21 cellular contexts compared by ENCODE assay signal in the genomic region with DNA sequence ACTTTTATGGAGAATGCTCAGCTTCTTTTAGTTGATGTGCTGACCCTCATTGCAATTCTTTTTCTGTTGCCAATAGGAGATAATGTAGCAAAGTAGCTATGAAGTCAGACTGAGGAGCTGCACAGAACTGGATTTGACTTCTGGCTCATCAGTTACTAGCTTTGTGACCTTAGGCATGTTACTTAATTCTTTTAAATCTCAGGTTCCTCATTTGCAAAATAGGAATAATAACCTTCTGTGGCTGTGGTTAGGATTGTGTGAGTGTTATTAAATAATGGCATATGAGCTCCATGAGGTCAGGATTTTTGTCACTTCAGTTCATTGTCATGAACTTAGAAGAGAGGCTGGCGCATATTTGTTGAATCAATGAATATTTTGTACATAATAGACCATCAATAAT.
DNase-seq lines count a peak whose midpoint lies in the region; ATAC-seq and TF ChIP-seq lines count a peak whose summit lies in the region.
"Had no signal": no experiment of that assay in that cellular context is flagged by ENCODE, and none has a peak within 500 bp of the region (broad histone marks: within the 10 kb centered on the region; RNA-seq: fewer than 3 reads in every experiment).

No MANE protein-coding gene starts in this region.

- POLR2A ChIA-PET in PC-3 (lab: Charles Lee; ENCODE audit: unreplicated experiment) = no interaction called here

- DNase-seq in Calu3 = no peak
- peak; percentile 10 for DNase-seq in NB4 (ENCODE audit: low read depth)
- DNase-seq in PC-3 = no peak
- no peak for DNase-seq in substantia nigra (lab: John Stamatoyannopoulos, UW)
- no peak for DNase-seq in stimulated activated CD4-positive, alpha-beta T cell treated with anti-CD3 and anti-CD28 coated beads, Interleukin-4, amount 100 ng/mL, for 24 hours
- DNase-seq: ACHN; CD8-positive, alpha-beta T cell; GDM1; Karpas-422; NCI-H1092 treated with DMSO at 0.1 percent for 48 hours; NCI-H1436 treated with DMSO at 0.1 percent for 48 hours; NCI-H2029; NCI-H226; NCI-H510A treated with DMSO at 0.1 percent for 48 hours; NCI-H748 treated with DMSO at 0.1 percent for 48 hours; SIG-M5; SK-N-SH; T-helper 1 cell had no signal

- ATAC-seq in PC-3 = no peak
- ATAC-seq in SK-N-SH treated with all-trans-retinoic acid at 6 μM for 48 hours = no peak
- ATAC-seq in HG03095 (IDR thresholded peaks at IDR 0.05; ENCODE audit: unreplicated experiment) = no peak
- ATAC-seq: CD8-positive, alpha-beta T cell had no signal

- no peak overlapping the region for H2AFZ ChIP-seq in PC-3 (ENCODE audit: low read length)

- no peaks in the 10 kb centered on the region for H3K9me3 Mint-ChIP-seq in Calu3 (ENCODE audit: low read depth, unreplicated experiment)
- H3K9me3 Mint-ChIP-seq: CD8-positive, alpha-beta T cell had no signal

- no peak overlapping the region for H3K4me2 ChIP-seq in PC-3 (ENCODE audit: low read length)
- H3K4me2 ChIP-seq: SK-N-SH had no signal

- H3K4me3 ChIP-seq in NB4 (ENCODE audit: low read depth, low read length) (no peak overlapping the region), PC-3 (ENCODE audit: low read length) (no peak overlapping the region)
- H3K4me3 ChIP-seq: BLaER1 treated with 17β-estradiol and CSF1 and Interleukin-3, amounts not matched to agents 10 nM and 100 nM had no signal

- peaks cover 4% of the 10 kb centered on the region for H3F3A ChIP-seq in PC-3 (ENCODE audit: low read length, unreplicated experiment)

- H3K9ac ChIP-seq in PC-3 (ENCODE audit: low read length) = no peak overlapping the region
- H3K9ac ChIP-seq: BLaER1 treated with 17β-estradiol and CSF1 and Interleukin-3, amounts not matched to agents 10 nM and 100 nM; SK-N-SH had no signal

- H4K20me1 ChIP-seq in PC-3 (ENCODE audit: low read length) = no peaks in the 10 kb centered on the region
- H4K20me1 ChIP-seq: BLaER1 treated with 17β-estradiol and CSF1 and Interleukin-3, amounts not matched to agents 10 nM and 100 nM had no signal

- TF ChIP-seq CTCF in Calu3 (IDR thresholded peaks at IDR 0.05; ENCODE audit: unreplicated experiment) = no peak
- no peak for TF ChIP-seq CTCF in NB4 (IDR thresholded peaks at IDR 0.05; ENCODE audit: low read depth, low read length)
- TF ChIP-seq CTCF in PC-3 (conservative IDR thresholded peaks at IDR 0.05; ENCODE audit: low read depth, low read length) = no peak

- no peaks in the 10 kb centered on the region for H3K9me2 ChIP-seq in PC-3 (replicated peaks; ENCODE audit: low read length)
- H3K9me2 ChIP-seq: SK-N-SH had no signal

- H3K27me3 ChIP-seq in PC-3 (ENCODE audit: low read length) = no peaks in the 10 kb centered on the region
- H3K27me3 ChIP-seq: BLaER1 treated with 17β-estradiol and CSF1 and Interleukin-3, amounts not matched to agents 10 nM and 100 nM had no signal

- H3K4me1 Mint-ChIP-seq in Calu3 (ENCODE audit: low read depth, unreplicated experiment) = peaks cover 47% of the 10 kb centered on the region

- no peaks in the 10 kb centered on the region for H3K79me2 ChIP-seq in PC-3 (ENCODE audit: low read length)

- H3K27me3 Mint-ChIP-seq in Calu3 (ENCODE audit: unreplicated experiment) = no peaks in the 10 kb centered on the region

- no peaks in the 10 kb centered on the region for H3K36me3 ChIP-seq in PC-3 (ENCODE audit: low read depth, low read length)
- H3K36me3 ChIP-seq: BLaER1 treated with 17β-estradiol and CSF1 and Interleukin-3, amounts not matched to agents 10 nM and 100 nM had no signal

- peak overlapping the region; percentile 95; the same call in 1 of the 2 replicates for H3K27ac ChIP-seq in PC-3 (ENCODE audit: low read length)
- H3K27ac ChIP-seq in substantia nigra (ENCODE audit: low read depth, low read length, poor library complexity, severe bottlenecking) = peak overlapping the region; percentile 5
- H3K27ac ChIP-seq: BLaER1 treated with 17β-estradiol and CSF1 and Interleukin-3, amounts not matched to agents 10 nM and 100 nM had no signal

- BruUV-seq in Calu3 (replicated peaks; lab: Mats Ljungman, UMichigan) (no TSS peak), PC-3 (replicated peaks; lab: Mats Ljungman, UMichigan) (no TSS peak)

- CTCF ChIA-PET in Calu3 (lab: Charles Lee) (interaction anchor here (0.7 kb wide), 1 partner anchor 140 kb away, joined by 3 read pairs; no protein-coding TSS in a partner anchor), PC-3 (lab: Charles Lee) (no interaction called here)

- intact Hi-C loops in Calu3 (cut with micrococcal nuclease; ENCODE audit: unreplicated experiment) (no loop called here), PC-3 (cut with micrococcal nuclease) (no loop called here)

- peaks cover 49% of the 10 kb centered on the region for H3K4me1 ChIP-seq in PC-3 (ENCODE audit: insufficient read depth, low read length)

- H3K4me3 Mint-ChIP-seq in Calu3 (ENCODE audit: low read depth, unreplicated experiment) = no peak overlapping the region
- H3K4me3 Mint-ChIP-seq: CD8-positive, alpha-beta T cell had no signal

- H3K36me3 Mint-ChIP-seq in Calu3 (ENCODE audit: insufficient read depth, unreplicated experiment) = peaks cover 4% of the 10 kb centered on the region
- H3K36me3 Mint-ChIP-seq: CD8-positive, alpha-beta T cell had no signal

- peak overlapping the region; percentile 97 for H3K27ac Mint-ChIP-seq in Calu3 (ENCODE audit: unreplicated experiment)
- H3K27ac Mint-ChIP-seq: CD8-positive, alpha-beta T cell had no signal

- no peaks in the 10 kb centered on the region for H3K9me3 ChIP-seq in PC-3 (ENCODE audit: low read length)
- H3K9me3 ChIP-seq: BLaER1 treated with 17β-estradiol and CSF1 and Interleukin-3, amounts not matched to agents 10 nM and 100 nM; SK-N-SH had no signal

- TF ChIP-seq POLR2A in NB4 (IDR thresholded peaks at IDR 0.05; ENCODE audit: extremely low read depth, insufficient read length) = no peak

TF ChIP-seq in SK-N-SH treated with all-trans-retinoic acid at 6 μM for 48 hours, 23 proteins besides CTCF, POLR2A, EP300 and RAD21 (continues in another document):
- TF ChIP-seq BACH2 (CRISPR knock-in tag; IDR thresholded peaks at IDR 0.05; ENCODE audit: borderline replicate concordance) (no peak), GLIS3 (CRISPR knock-in tag; IDR thresholded peaks at IDR 0.05) (no peak), ZC3H10 (CRISPR knock-in tag; IDR thresholded peaks at IDR 0.05) (no peak), ZNF8 (CRISPR knock-in tag; IDR thresholded peaks at IDR 0.05) (no peak)
- TF ChIP-seq, protein P1, sequence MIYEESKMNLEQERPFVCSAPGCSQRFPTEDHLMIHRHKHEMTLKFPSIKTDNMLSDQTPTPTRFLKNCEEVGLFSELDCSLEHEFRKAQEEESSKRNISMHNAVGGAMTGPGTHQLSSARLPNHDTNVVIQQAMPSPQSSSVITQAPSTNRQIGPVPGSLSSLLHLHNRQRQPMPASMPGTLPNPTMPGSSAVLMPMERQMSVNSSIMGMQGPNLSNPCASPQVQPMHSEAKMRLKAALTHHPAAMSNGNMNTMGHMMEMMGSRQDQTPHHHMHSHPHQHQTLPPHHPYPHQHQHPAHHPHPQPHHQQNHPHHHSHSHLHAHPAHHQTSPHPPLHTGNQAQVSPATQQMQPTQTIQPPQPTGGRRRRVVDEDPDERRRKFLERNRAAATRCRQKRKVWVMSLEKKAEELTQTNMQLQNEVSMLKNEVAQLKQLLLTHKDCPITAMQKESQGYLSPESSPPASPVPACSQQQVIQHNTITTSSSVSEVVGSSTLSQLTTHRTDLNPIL (CRISPR knock-in tag; IDR thresholded peaks at IDR 0.05; ENCODE audit: low read depth) = no peak
- TF ChIP-seq, protein P2, sequence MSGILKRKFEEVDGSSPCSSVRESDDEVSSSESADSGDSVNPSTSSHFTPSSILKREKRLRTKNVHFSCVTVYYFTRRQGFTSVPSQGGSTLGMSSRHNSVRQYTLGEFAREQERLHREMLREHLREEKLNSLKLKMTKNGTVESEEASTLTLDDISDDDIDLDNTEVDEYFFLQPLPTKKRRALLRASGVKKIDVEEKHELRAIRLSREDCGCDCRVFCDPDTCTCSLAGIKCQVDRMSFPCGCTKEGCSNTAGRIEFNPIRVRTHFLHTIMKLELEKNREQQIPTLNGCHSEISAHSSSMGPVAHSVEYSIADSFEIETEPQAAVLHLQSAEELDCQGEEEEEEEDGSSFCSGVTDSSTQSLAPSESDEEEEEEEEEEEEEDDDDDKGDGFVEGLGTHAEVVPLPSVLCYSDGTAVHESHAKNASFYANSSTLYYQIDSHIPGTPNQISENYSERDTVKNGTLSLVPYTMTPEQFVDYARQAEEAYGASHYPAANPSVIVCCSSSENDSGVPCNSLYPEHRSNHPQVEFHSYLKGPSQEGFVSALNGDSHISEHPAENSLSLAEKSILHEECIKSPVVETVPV (CRISPR knock-in tag; IDR thresholded peaks at IDR 0.05) = no peak
- TF ChIP-seq, protein P3, sequence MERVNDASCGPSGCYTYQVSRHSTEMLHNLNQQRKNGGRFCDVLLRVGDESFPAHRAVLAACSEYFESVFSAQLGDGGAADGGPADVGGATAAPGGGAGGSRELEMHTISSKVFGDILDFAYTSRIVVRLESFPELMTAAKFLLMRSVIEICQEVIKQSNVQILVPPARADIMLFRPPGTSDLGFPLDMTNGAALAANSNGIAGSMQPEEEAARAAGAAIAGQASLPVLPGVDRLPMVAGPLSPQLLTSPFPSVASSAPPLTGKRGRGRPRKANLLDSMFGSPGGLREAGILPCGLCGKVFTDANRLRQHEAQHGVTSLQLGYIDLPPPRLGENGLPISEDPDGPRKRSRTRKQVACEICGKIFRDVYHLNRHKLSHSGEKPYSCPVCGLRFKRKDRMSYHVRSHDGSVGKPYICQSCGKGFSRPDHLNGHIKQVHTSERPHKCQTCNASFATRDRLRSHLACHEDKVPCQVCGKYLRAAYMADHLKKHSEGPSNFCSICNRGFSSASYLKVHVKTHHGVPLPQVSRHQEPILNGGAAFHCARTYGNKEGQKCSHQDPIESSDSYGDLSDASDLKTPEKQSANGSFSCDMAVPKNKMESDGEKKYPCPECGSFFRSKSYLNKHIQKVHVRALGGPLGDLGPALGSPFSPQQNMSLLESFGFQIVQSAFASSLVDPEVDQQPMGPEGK (CRISPR knock-in tag; IDR thresholded peaks at IDR 0.05; ENCODE audit: borderline replicate concordance) = no peak
